Comparison of ENCODE assay signal across 25 cellular contexts in the genomic region with DNA sequence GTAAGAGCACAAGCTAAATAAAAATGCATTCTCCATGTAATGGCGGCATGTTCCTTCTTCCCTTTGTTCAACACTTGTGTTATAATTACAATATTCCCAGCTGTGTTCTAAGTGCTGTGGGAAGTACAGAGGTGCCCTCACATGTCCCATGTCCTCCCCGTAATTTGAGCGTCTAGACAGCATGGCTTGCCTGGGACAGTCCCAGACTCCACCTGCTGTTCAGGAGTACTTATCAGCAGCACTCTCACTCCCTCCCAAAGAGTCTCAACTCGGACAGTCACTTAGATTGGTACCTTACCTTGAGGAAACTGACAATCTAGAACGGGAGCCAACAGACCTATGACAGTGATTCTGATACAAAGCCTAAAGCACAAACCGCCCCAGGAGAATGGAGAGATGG.
DNase-seq lines count a peak whose midpoint lies in the region; ATAC-seq, FAIRE-seq and TF ChIP-seq lines count a peak whose summit lies in the region.
"Had no signal": no experiment of that assay in that cellular context is flagged by ENCODE, and none has a peak within 500 bp of the region (broad histone marks: within the 10 kb centered on the region; RNA-seq: fewer than 3 reads in every experiment).

No MANE protein-coding gene starts in this region.

- H2AFZ ChIP-seq in HepG2 (ENCODE audit: low read length): no peak overlapping the region
- H2AFZ ChIP-seq: GM23248 had no signal

- peak; percentile 18; the same call in 1 of the 2 replicates for TF ChIP-seq CTCF in HepG2 (CRISPR knock-in tag; IDR thresholded peaks at IDR 0.05)
- TF ChIP-seq CTCF in right lobe of liver (IDR thresholded peaks at IDR 0.05): no peak
- TF ChIP-seq CTCF in natural killer cell (IDR thresholded peaks at IDR 0.05): no peak
- TF ChIP-seq CTCF in osteocyte (IDR thresholded peaks at IDR 0.05): no peak
- TF ChIP-seq CTCF in endothelial cell (IDR thresholded peaks at IDR 0.05; ENCODE audit: unreplicated experiment): no peak

- CTCF ChIA-PET in HepG2 (lab: Yijun Ruan, JAX; ENCODE audit: low intra/inter-chr PET ratio, low total read pairs): interaction anchor here (0.6 kb wide), 1 partner anchor 886 kb away, joined by 3 read pairs; no protein-coding TSS in a partner anchor

- no peak for TF ChIP-seq RAD21 in HepG2 (CRISPR knock-in tag; IDR thresholded peaks at IDR 0.05)

- H3K36me3 Mint-ChIP-seq in natural killer cell (no peaks in the 10 kb centered on the region), osteocyte (ENCODE audit: unreplicated experiment) (no peaks in the 10 kb centered on the region), endothelial cell (ENCODE audit: low read depth, unreplicated experiment) (no peaks in the 10 kb centered on the region)
- H3K36me3 Mint-ChIP-seq: CD4-positive, CD25-positive, alpha-beta regulatory T cell; CD8-positive, alpha-beta T cell had no signal

- FAIRE-seq in HepG2 (lab: Jason Lieb, UNC): no peak
- FAIRE-seq: A204.1, G401.6, GM12878, GM19239, H1 had no signal

- H3K27ac Mint-ChIP-seq in natural killer cell (no peak overlapping the region), osteocyte (ENCODE audit: unreplicated experiment) (no peak overlapping the region), endothelial cell (ENCODE audit: unreplicated experiment) (no peak overlapping the region)
- H3K27ac Mint-ChIP-seq: B cell; CD4-positive, CD25-positive, alpha-beta regulatory T cell; CD8-positive, alpha-beta T cell had no signal

- H3K4me1 Mint-ChIP-seq in natural killer cell: no peaks in the 10 kb centered on the region
- H3K4me1 Mint-ChIP-seq in osteocyte (ENCODE audit: unreplicated experiment): no peaks in the 10 kb centered on the region
- no peaks in the 10 kb centered on the region for H3K4me1 Mint-ChIP-seq in endothelial cell (ENCODE audit: unreplicated experiment)
- H3K4me1 Mint-ChIP-seq: B cell; CD4-positive, CD25-positive, alpha-beta regulatory T cell had no signal

- H4K20me1 ChIP-seq in HepG2 (ENCODE audit: insufficient read depth, low read length): no peaks in the 10 kb centered on the region
- H4K20me1 ChIP-seq: BLaER1 had no signal

- TF ChIP-seq POLR2A in HepG2 (IDR thresholded peaks at IDR 0.05; ENCODE audit: insufficient read depth in 1 of 2, low read depth in 2 of 2, low read length in 2 of 2) (no peak), right lobe of liver (IDR thresholded peaks at IDR 0.05) (no peak)

- in situ Hi-C loops in HepG2 (cut with HindIII; ENCODE audit: extremely low pct_ligation_motif_present, low pct_unique_long_range_greater_than_20kb): no loop called here

- H3K4me1 ChIP-seq in HepG2 (ENCODE audit: insufficient read depth, low read length) (no peaks in the 10 kb centered on the region), right lobe of liver (no peaks in the 10 kb centered on the region)
- H3K4me1 ChIP-seq: Caco-2 had no signal

- no peak overlapping the region for H3K4me2 ChIP-seq in HepG2 (ENCODE audit: low read depth, low read length)

- WGBS in HepG2 (ENCODE audit: low lambda C conversion rate): 15% methylated on average over 6 of the region's 6 CpGs
- 63% methylated on average over 6 of the region's 6 CpGs for WGBS in right lobe of liver (ENCODE audit: insufficient coverage, low coverage, low lambda C conversion rate, missing lambda C conversion rate)

- H3K36me3 ChIP-seq in HepG2 (replicated peaks in 1 of 2; ENCODE audit: control insufficient read depth in 1 of 2, insufficient read depth in 2 of 2, low read length in 2 of 2): no peaks in the 10 kb centered on the region
- no peaks in the 10 kb centered on the region for H3K36me3 ChIP-seq in right lobe of liver
- H3K36me3 ChIP-seq: BLaER1 had no signal

- no peak overlapping the region for H3K4me3 ChIP-seq in HepG2 (replicated peaks in 1 of 3; ENCODE audit: insufficient read depth in 1 of 3, low read depth in 2 of 3, low read length in 3 of 3)
- no peak overlapping the region for H3K4me3 ChIP-seq in right lobe of liver
- H3K4me3 ChIP-seq: BLaER1, GM12878, GM23248 had no signal

- H3K27me3 ChIP-seq in HepG2 (ENCODE audit: control insufficient read depth in 1 of 2, insufficient read depth in 2 of 2, low read length in 2 of 2) (peaks cover 2 to 26% of the 10 kb centered on the region in 2 experiments; a peak in 2 of 5 replicates), right lobe of liver (peaks cover 0 to 5% of the 10 kb centered on the region in 2 donors)
- H3K27me3 ChIP-seq: BLaER1 had no signal

- H3K27ac ChIP-seq in HepG2 (ENCODE audit: extremely low read length, insufficient read depth, low read length): no peak overlapping the region
- no peak overlapping the region for H3K27ac ChIP-seq in right lobe of liver
- H3K27ac ChIP-seq: 22Rv1, BLaER1, C4-2B, GM23248 had no signal

- peaks cover 8 to 27% of the 10 kb centered on the region in 2 donors for H3K27me3 Mint-ChIP-seq in natural killer cell (ENCODE audit: low read depth in 2 of 2)
- H3K27me3 Mint-ChIP-seq in osteocyte (ENCODE audit: unreplicated experiment): no peaks in the 10 kb centered on the region
- H3K27me3 Mint-ChIP-seq in endothelial cell (ENCODE audit: unreplicated experiment): peaks cover 2% of the 10 kb centered on the region
- H3K27me3 Mint-ChIP-seq: CD4-positive, CD25-positive, alpha-beta regulatory T cell had no signal

- no TSS peak for BruUV-seq in HepG2 (replicated peaks; lab: Mats Ljungman, UMichigan)

- H3K79me2 ChIP-seq in HepG2 (ENCODE audit: insufficient read depth, low read length): no peaks in the 10 kb centered on the region

- intact Hi-C loops in HepG2 (cut with micrococcal nuclease; ENCODE audit: unreplicated experiment) (no loop called here), right lobe of liver (cut with DNase I) (no loop called here), natural killer cell (cut with micrococcal nuclease) (no loop called here)

- POLR2A ChIA-PET in HepG2 (lab: Yijun Ruan, JAX): no interaction called here

- H3K4me3 Mint-ChIP-seq in natural killer cell: no peak overlapping the region
- no peak overlapping the region for H3K4me3 Mint-ChIP-seq in osteocyte (ENCODE audit: unreplicated experiment)
- H3K4me3 Mint-ChIP-seq in endothelial cell (ENCODE audit: unreplicated experiment): no peak overlapping the region
- H3K4me3 Mint-ChIP-seq: B cell; CD4-positive, CD25-positive, alpha-beta regulatory T cell; CD8-positive, alpha-beta T cell had no signal

- no peak overlapping the region for H3K9ac ChIP-seq in HepG2 (ENCODE audit: insufficient read depth, low read depth, low read length)
- H3K9ac ChIP-seq: BLaER1, GM23248 had no signal

- DNase-seq in NCI-H146 (lab: John Stamatoyannopoulos, UW) (peak; percentile 32), NCI-H146 treated with DMSO at 0.1 percent for 48 hours (lab: John Stamatoyannopoulos, UW; ENCODE audit: unreplicated experiment) (no peak), HepG2 (ENCODE audit: low spot score) (no peak), right lobe of liver (no peak), NCI-H69 (lab: John Stamatoyannopoulos, UW) (peak; percentile 14), natural killer cell (no peak), osteocyte (ENCODE audit: extremely low spot score, unreplicated experiment) (no peak), endothelial cell (ENCODE audit: low spot score) (no peak)
- DNase-seq: Caco-2; CD4-positive, CD25-positive, alpha-beta regulatory T cell; CD8-positive, alpha-beta T cell; DMS153; DND-41; GM23248; H7; HCEC 1CT had no signal

- H3K9me3 Mint-ChIP-seq in natural killer cell (peaks cover 0 to 2% of the 10 kb centered on the region in 2 donors), osteocyte (ENCODE audit: unreplicated experiment) (no peaks in the 10 kb centered on the region), endothelial cell (ENCODE audit: unreplicated experiment) (no peaks in the 10 kb centered on the region)
- H3K9me3 Mint-ChIP-seq: CD8-positive, alpha-beta T cell had no signal

- no peak for TF ChIP-seq EP300 in HepG2 (IDR thresholded peaks at IDR 0.05; ENCODE audit: low read depth in 2 of 2, low read length in 2 of 2)
- no peak for TF ChIP-seq EP300 in HepG2 (CRISPR knock-in tag; IDR thresholded peaks at IDR 0.05; ENCODE audit: borderline replicate concordance)

- peak; percentile 54; the same call in 2 of the 3 replicates for ATAC-seq in HepG2
- ATAC-seq in right lobe of liver: no peak
- ATAC-seq in natural killer cell: no peak
- ATAC-seq: CD8-positive, alpha-beta T cell; GM12878 had no signal

- H3K9me3 ChIP-seq in HepG2 (ENCODE audit: low read length) (no peaks in the 10 kb centered on the region), right lobe of liver (no peaks in the 10 kb centered on the region)
- H3K9me3 ChIP-seq: Caco-2 had no signal

TF ChIP-seq in HepG2, 621 proteins besides CTCF, POLR2A, EP300 and RAD21:
- no peak for TF ChIP-seq CHD2 (IDR thresholded peaks at IDR 0.05; ENCODE audit: low read depth, low read length)
- no peak for TF ChIP-seq ZNF124 (CRISPR knock-in tag; IDR thresholded peaks at IDR 0.05)
- peak; percentile 35 for TF ChIP-seq STAG1 (CRISPR knock-in tag; IDR thresholded peaks at IDR 0.05)
- no peak for TF ChIP-seq TAF1 (CRISPR knock-in tag; IDR thresholded peaks at IDR 0.05)
- TF ChIP-seq ZNF121 (CRISPR knock-in tag; IDR thresholded peaks at IDR 0.05): no peak

Comparison
In these comparisons a context has a peak if more than half of its experiments do, and no peak if none do; other contexts are left out.
1. DNase-seq: peak in NCI-H146 (single experiment) and NCI-H69 (single experiment); none in NCI-H146 treated with DMSO at 0.1 percent for 48 hours (single experiment), HepG2 (single experiment), right lobe of liver (0 of 3), natural killer cell (single experiment), osteocyte (single experiment) and endothelial cell (single experiment).